Comparison of ENCODE assay signal across 8 cellular contexts in the genomic region with DNA sequence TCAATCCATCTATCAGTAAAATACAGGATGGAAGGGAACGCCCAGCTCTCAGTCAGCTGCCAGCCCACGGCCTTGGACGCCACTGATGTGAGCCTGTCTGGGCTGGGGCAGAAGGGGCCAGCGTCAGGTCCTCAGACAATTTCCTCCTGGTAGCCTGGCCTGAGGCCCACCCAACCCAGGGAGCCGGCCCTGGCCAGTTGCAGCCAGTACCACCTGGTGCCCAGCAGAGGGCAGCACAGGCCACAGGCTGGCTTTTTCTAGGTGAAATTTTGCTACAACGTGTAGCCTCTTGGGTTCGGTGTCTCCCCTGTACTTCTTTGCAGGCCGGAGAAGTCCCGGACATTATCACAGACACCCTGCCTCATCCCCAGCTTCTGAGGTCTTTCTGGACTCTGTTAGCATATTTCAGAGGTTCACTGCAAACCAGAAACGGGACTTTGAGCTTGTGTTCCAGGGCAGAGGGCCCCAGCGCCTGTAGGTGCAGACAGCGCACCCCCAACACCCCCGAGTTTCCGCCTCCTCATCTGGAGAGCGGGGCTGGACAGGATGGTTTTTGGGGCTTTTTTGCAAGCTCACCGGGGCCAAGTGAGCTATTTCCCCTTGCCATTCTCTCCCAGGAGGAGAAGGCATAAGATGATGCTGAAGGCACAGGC. TPM values are rescaled to one million over a fixed set of nuclear protein-coding genes. Genes with fewer than 3 reads are reported as not detected.
DNase-seq lines count a peak whose midpoint lies in the region; ATAC-seq and TF ChIP-seq lines count a peak whose summit lies in the region.

No MANE protein-coding gene starts in this region.

- no peak overlapping the region for H3K4me3 ChIP-seq in ascending aorta
- no peak overlapping the region for H3K4me3 ChIP-seq in sigmoid colon

- H3K9me3 ChIP-seq in ascending aorta (no peaks in the 10 kb centered on the region), sigmoid colon (no peaks in the 10 kb centered on the region)

- TF ChIP-seq EP300 in sigmoid colon (IDR thresholded peaks at IDR 0.05), result no peak

- 40 to 46% methylated on average over 16 of the region's 16 CpGs for WGBS in sigmoid colon, 2 donors

- H3K4me1 ChIP-seq in ascending aorta (no peaks in the 10 kb centered on the region), sigmoid colon (peaks cover 0 to 4% (median 0%) of the 10 kb centered on the region in 4 donors)

- no peak overlapping the region for H3K27ac ChIP-seq in C4-2B
- H3K27ac ChIP-seq in ascending aorta, result no peak overlapping the region
- no peak overlapping the region for H3K27ac ChIP-seq in sigmoid colon

- TF ChIP-seq CTCF in C4-2B (conservative IDR thresholded peaks at IDR 0.05), result peak; percentile 96
- TF ChIP-seq CTCF in ascending aorta (IDR thresholded peaks at IDR 0.05), result peak; percentile 83 to 96 (median 92)
- TF ChIP-seq CTCF in sigmoid colon (IDR thresholded peaks at IDR 0.05), result peak; percentile 83 to 99 (median 87)

- no peak for TF ChIP-seq POLR2A in sigmoid colon (IDR thresholded peaks at IDR 0.05)

- no peaks in the 10 kb centered on the region for H3K27me3 ChIP-seq in ascending aorta
- H3K27me3 ChIP-seq in sigmoid colon, result peaks cover 0 to 15% (median 9%) of the 10 kb centered on the region in 3 donors

- H3K36me3 ChIP-seq in ascending aorta (no peaks in the 10 kb centered on the region), sigmoid colon (no peaks in the 10 kb centered on the region)

- intact Hi-C loops in ascending aorta (cut with DNase I), result loop anchor here (1.0 to 5.0 kb wide), 2 partner anchors 198 to 357 kb away; no protein-coding TSS in a partner anchor
- intact Hi-C loops in sigmoid colon (cut with DNase I), result loop anchor here (1.0 kb wide), 1 partner anchor 198 kb away; no protein-coding TSS in a partner anchor

- DNase-seq in HS-5 (ENCODE audit: low read depth), result peak; percentile 20
- peak; percentile 20 for DNase-seq in T follicular helper cell (ENCODE audit: low read depth)
- DNase-seq in ascending aorta (ENCODE audit: low spot score in 2 of 2), result peak in 1 of 2 donors; percentile 77
- DNase-seq in hepatic stellate cell (ENCODE audit: low spot score), result peak; percentile 67
- peak; percentile 80 for DNase-seq in sigmoid colon
- no peak for DNase-seq in cortex of kidney (lab: John Stamatoyannopoulos, UW)

- peak; percentile 64 for ATAC-seq in GM19324 (IDR thresholded peaks at IDR 0.05; ENCODE audit: low FRiP score, unreplicated experiment)

RNA-seq across cellular contexts. Expression of a gene that starts 45.9 kb away (rescaled TPM):
- total RNA-seq in ascending aorta (30.8 TPM), sigmoid colon (10 to 100 TPM; 38.6 to 59.8 (median 44.6) TPM)
- 1 to 10 TPM in 2 of 3 donors, under 1 TPM in 1; 0.46 to 6.8 (median 1.2) TPM for polyA plus RNA-seq in sigmoid colon
